8 cellular contexts compared by ENCODE assay signal in genomic region chr3:47324278-47324865, GRCh38. TPM values are rescaled to one million over a fixed set of nuclear protein-coding genes. Genes with fewer than 3 reads are reported as not detected.
A peak's percentile ranks its signal among the peaks of the same experiment; 100 is the strongest.
DNase-seq lines count a peak whose midpoint lies in the region; ATAC-seq and TF ChIP-seq lines count a peak whose summit lies in the region.

No MANE protein-coding gene starts in this region.

- no peak for TF ChIP-seq EP300 in stomach (IDR thresholded peaks at IDR 0.05)

- H3K9ac ChIP-seq in GM23248 = no peak overlapping the region

- no peaks in the 10 kb centered on the region for H4K20me1 ChIP-seq in GM23248 (ENCODE audit: insufficient read depth)

- no peak for TF ChIP-seq POLR2A in erythroblast (IDR thresholded peaks at IDR 0.05; ENCODE audit: low read length)
- no peak for TF ChIP-seq POLR2A in stomach (IDR thresholded peaks at IDR 0.05)

- DNase-seq in AML-193 (lab: John Stamatoyannopoulos, UW) (peak; percentile 79 to 84), GM23248 (peak; percentile 91), NCI-H82 (lab: John Stamatoyannopoulos, UW) (peak; percentile 91), erythroblast (lab: John Stamatoyannopoulos, UW) (peak; percentile 81 to 85), myocyte (ENCODE audit: low read depth) (peak; percentile 86), stomach (peak; percentile 52)
- DNase-seq in activated CD8-positive, alpha-beta memory T cell treated with anti-CD3 and anti-CD28 coated beads, Interleukin-2, amount 50 U/mL, for 24 hours (ENCODE audit: extremely low read depth) = peak; percentile 6

- H2AFZ ChIP-seq in GM23248 = no peak overlapping the region

- no peaks in the 10 kb centered on the region for H3K9me2 ChIP-seq in GM23248 (ENCODE audit: insufficient read depth)

- intact Hi-C loops in stomach (cut with DNase I; ENCODE audit: low total_unique reads) = no loop called here

- H3K9me3 ChIP-seq in GM23248 (ENCODE audit: low read depth) (no peaks in the 10 kb centered on the region), stomach (no peaks in the 10 kb centered on the region)

- no peak for ATAC-seq in GM18867 (IDR thresholded peaks at IDR 0.05; ENCODE audit: unreplicated experiment)

- H3K36me3 ChIP-seq in GM23248 (ENCODE audit: low read depth) (peaks cover 8% of the 10 kb centered on the region; the same call in 1 of the 2 replicates), stomach (peaks cover 36 to 96% (median 93%) of the 10 kb centered on the region in 4 donors)

- H3K4me2 ChIP-seq in GM23248 (ENCODE audit: unreplicated experiment) = no peak overlapping the region

- peaks cover 5% of the 10 kb centered on the region for H3F3A ChIP-seq in GM23248 (ENCODE audit: insufficient read depth)

- in situ Hi-C loops in GM23248 (cut with MboI) = no loop called here

- H3K4me3 ChIP-seq in GM23248 (no peak overlapping the region), stomach (no peak overlapping the region)

- H3K79me2 ChIP-seq in GM23248 (ENCODE audit: insufficient read depth) = no peaks in the 10 kb centered on the region

- WGBS in GM23248 (ENCODE audit: low coverage in 1 of 2, low lambda C conversion rate in 2 of 2, missing lambda C conversion rate in 2 of 2), 2 experiments = 3 to 20% methylated on average over 2 of the region's 2 CpGs
- WGBS in stomach, 5 donors = 3 to 9% (median 9%) methylated on average over 2 of the region's 2 CpGs

- H3K27ac ChIP-seq in GM23248 (peak overlapping the region; percentile 32; the same call in 1 of the 2 replicates), stomach (no peak overlapping the region)

- no peaks in the 10 kb centered on the region for H3K27me3 ChIP-seq in GM23248 (replicated peaks; ENCODE audit: insufficient read depth)
- H3K27me3 ChIP-seq in stomach = no peaks in the 10 kb centered on the region

- H3K4me1 ChIP-seq in GM23248 (ENCODE audit: insufficient read depth) (peaks cover 9% of the 10 kb centered on the region), stomach (peaks cover 0 to 2% (median 0%) of the 10 kb centered on the region in 4 donors)

- TF ChIP-seq CTCF in stomach (IDR thresholded peaks at IDR 0.05) = peak in 5 of 7 experiments; percentile 42 to 63 (median 55)

RNA-seq across cellular contexts. Expression of gene KLHL18, which starts 41.6 kb away (rescaled TPM):
- total RNA-seq in GM23248 (2014; rRNA removed; shearing (Covaris generic)) = 37.0 and 72.3 TPM in 2 replicates
- polyA plus RNA-seq in GM23248 (2016; fragmentation: Nextera tagmentation; extraction: Ambion mirVana) = 19.4 and 19.5 TPM in 2 replicates
- total RNA-seq in myocyte = 32.7 and 53.1 TPM in 2 replicates
- 42.8 TPM for polyA plus RNA-seq in myocyte (2012)
- total RNA-seq in stomach = 10 to 100 TPM; 10.6 to 29.8 (median 25.8) TPM
- 10 to 100 TPM in 2 of 3 donors, 1 to 10 TPM in 1; 7.6 to 21.0 (median 14.2) TPM for polyA plus RNA-seq in stomach

RNA-seq across cellular contexts. Expression of gene KIF9, which starts 41.8 kb away (rescaled TPM):
- total RNA-seq in GM23248 (2014; rRNA removed; shearing (Covaris generic)) = 1.6 and 5.8 TPM in 2 replicates
- 14.4 and 14.6 TPM in 2 replicates for polyA plus RNA-seq in GM23248 (2016; fragmentation: Nextera tagmentation; extraction: Ambion mirVana)
- 6.9 and 8.9 TPM in 2 replicates for total RNA-seq in myocyte
- 14.6 TPM for polyA plus RNA-seq in myocyte (2012)
- 10 to 100 TPM in 1 of 5 donors, 1 to 10 TPM in 2, under 1 TPM in 1, not detected in 1; under 0.01 to 46.3 (median 7.3) TPM for total RNA-seq in stomach
- 10 to 100 TPM; 12.8 to 15.1 (median 13.0) TPM for polyA plus RNA-seq in stomach

RNA-seq across cellular contexts. Expression of gene PTPN23, which starts 56.4 kb away (rescaled TPM):
- total RNA-seq in GM23248 (2014; rRNA removed; shearing (Covaris generic)) = 9.0 and 10.9 TPM in 2 replicates
- polyA plus RNA-seq in GM23248 (2016; fragmentation: Nextera tagmentation; extraction: Ambion mirVana) (12.0 and 14.3 TPM in 2 replicates), stomach (10 to 100 TPM in 1 of 3 donors, 1 to 10 TPM in 2; 8.6 to 24.0 (median 9.1) TPM)
- total RNA-seq in myocyte (19.0 and 19.6 TPM in 2 replicates), stomach (100 to 1,000 TPM in 2 of 5 donors, 10 to 100 TPM in 3; 26.3 to 120 (median 53.4) TPM)
- polyA plus RNA-seq in myocyte (2012) = 41.7 TPM

Comparison
In these comparisons a context has a peak if more than half of its experiments do, and no peak if none do; other contexts are left out.
1. DNase-seq: peak in every context shown above with its lines; median percentile 91 in GM23248; 91 in NCI-H82; 86 in myocyte; 83 in erythroblast; 82 in AML-193; 52 in stomach; 6 in activated CD8-positive, alpha-beta memory T cell treated with anti-CD3 and anti-CD28 coated beads, Interleukin-2, amount 50 U/mL, for 24 hours.